ENCODE assay signal across 9 cellular contexts in genomic region chr6:32785781-32786533, GRCh38. TPM values are rescaled to one million over a fixed set of nuclear protein-coding genes. Genes with fewer than 3 reads are reported as not detected.
DNase-seq lines count a peak whose midpoint lies in the region; ATAC-seq and TF ChIP-seq lines count a peak whose summit lies in the region.
"Had no signal": no experiment of that assay in that cellular context is flagged by ENCODE, and none has a peak within 500 bp of the region (broad histone marks: within the 10 kb centered on the region; RNA-seq: fewer than 3 reads in every experiment).

No MANE protein-coding gene starts in this region.

- H2BK120ac ChIP-seq in IMR-90 (ENCODE audit: low read depth, low read length): no peak overlapping the region

- no peak overlapping the region for H3K9ac ChIP-seq in IMR-90 (ENCODE audit: low read depth, low read length)

- no CpG with 5 or more reads among the region's 5 CpGs for WGBS in IMR-90 (ENCODE audit: extremely low coverage in 2 of 2, insufficient read length in 1 of 2), 2 experiments
- WGBS in testis, 2 donors: 55 to 63% methylated on average over 5 of the region's 5 CpGs

- no peak overlapping the region for H3K14ac ChIP-seq in IMR-90 (replicated peaks; ENCODE audit: low read depth, low read length)

- TF ChIP-seq RAD21 in IMR-90 (IDR thresholded peaks at IDR 0.05; ENCODE audit: low read length): peak; percentile 44

- no peak overlapping the region for H4K8ac ChIP-seq in IMR-90 (ENCODE audit: low read depth in 2 of 2, low read length in 2 of 2)

- TF ChIP-seq POLR2A in IMR-90 (IDR thresholded peaks at IDR 0.05; ENCODE audit: low read depth, low read length): no peak
- TF ChIP-seq POLR2A in testis (IDR thresholded peaks at IDR 0.05): no peak

- H3K4me3 ChIP-seq in IMR-90 (ENCODE audit: insufficient read depth, low read depth, low read length) (no peak overlapping the region), Panc1 (ENCODE audit: low read depth in 2 of 2, low read length in 2 of 2) (no peak overlapping the region), testis (no peak overlapping the region)

- H3K23ac ChIP-seq in IMR-90 (ENCODE audit: low read depth, low read length): no peak overlapping the region

- no peaks in the 10 kb centered on the region for H3K79me1 ChIP-seq in IMR-90 (ENCODE audit: low read depth in 1 of 2, low read length in 2 of 2)

- intact Hi-C loops in IMR-90 (cut with micrococcal nuclease): loop anchor here (2.0 to 5.0 kb wide), 3 partner anchors 84 to 539 kb away; no protein-coding TSS in a partner anchor
- intact Hi-C loops in Panc1 (cut with micrococcal nuclease; ENCODE audit: unreplicated experiment): loop anchor here (10.0 kb wide), 2 partner anchors 81 to 541 kb away; no protein-coding TSS in a partner anchor
- intact Hi-C loops in testis (cut with DNase I; ENCODE audit: low total_unique reads): no loop called here

- TF ChIP-seq CTCF in IMR-90 (conservative IDR thresholded peaks at IDR 0.05; ENCODE audit: low read depth, low read length) (peak; percentile 53), Panc1 (IDR thresholded peaks at IDR 0.05) (peak; percentile 74), testis (IDR thresholded peaks at IDR 0.05) (peak in 2 of 3 experiments; percentile 48 to 64)

- H4K5ac ChIP-seq in IMR-90 (ENCODE audit: low read depth, low read length): no peak overlapping the region

- POLR2A ChIA-PET in IMR-90 (lab: Charles Lee; ENCODE audit: unreplicated experiment): no interaction called here
- POLR2A ChIA-PET in Panc1 (lab: Charles Lee): interaction anchor here (0.7 kb wide), 1 partner anchor 84 kb away, joined by 4 read pairs; no protein-coding TSS in a partner anchor

- in situ Hi-C loops in IMR-90 (cut with MboI; ENCODE audit: low sequenced_read_pairs) (no loop called here), Panc1 (cut with HindIII; ENCODE audit: low pct_unique_long_range_greater_than_20kb, low sequenced_read_pairs) (no loop called here)

- peak; percentile 81 for ATAC-seq in IMR-90 (ENCODE audit: low read depth)
- ATAC-seq in Panc1: peak; percentile 95
- no peak for ATAC-seq in HG03280 (IDR thresholded peaks at IDR 0.05; ENCODE audit: unreplicated experiment)

- H3K27ac ChIP-seq in IMR-90 (ENCODE audit: insufficient read depth, low read length) (no peak overlapping the region), Panc1 (ENCODE audit: low read length) (no peak overlapping the region), testis (no peak overlapping the region)

- peak; percentile 28 to 46 for DNase-seq in SHP77 (lab: John Stamatoyannopoulos, UW)
- no peak for DNase-seq in SHP77 treated with DMSO at 0.1 percent for 48 hours (lab: John Stamatoyannopoulos, UW)
- peak; percentile 49 for DNase-seq in IMR-90
- peak; percentile 24 for DNase-seq in Panc1 (ENCODE audit: low read depth, low spot score)
- peak; percentile 27 for DNase-seq in central memory CD4-positive, alpha-beta T cell
- peak; percentile 45 for DNase-seq in kidney glomerular epithelial cell (lab: John Stamatoyannopoulos, UW)
- DNase-seq in testis: peak; percentile 61

- H3K4me2 ChIP-seq in IMR-90 (ENCODE audit: low read depth, low read length): no peak overlapping the region

- H3K9me1 ChIP-seq in IMR-90 (ENCODE audit: insufficient read depth, low read length): no peaks in the 10 kb centered on the region

- no peak overlapping the region for H4K91ac ChIP-seq in IMR-90 (ENCODE audit: insufficient read depth, low read depth, low read length)

- H3K36me3 ChIP-seq in IMR-90 (ENCODE audit: control insufficient read depth, insufficient read depth, low read length) (no peaks in the 10 kb centered on the region), Panc1 (ENCODE audit: control insufficient read depth, insufficient read depth, low read length) (no peaks in the 10 kb centered on the region), testis (ENCODE audit: low read depth, missing control alignments) (no peaks in the 10 kb centered on the region)

- no peak overlapping the region for H3K56ac ChIP-seq in IMR-90 (ENCODE audit: extremely low read depth, insufficient read depth, low read length)

- dilution Hi-C loops in IMR-90 (cut with HindIII; ENCODE audit: low sequenced_read_pairs, unreplicated experiment): no loop called here

- no peak overlapping the region for H2AK5ac ChIP-seq in IMR-90 (ENCODE audit: low read depth, low read length)

- H2AK9ac ChIP-seq in IMR-90 (replicated peaks; ENCODE audit: low read depth, low read length, poor library complexity): no peak overlapping the region

- H3K18ac ChIP-seq in IMR-90 (ENCODE audit: low read depth, low read length): no peak overlapping the region

- no peak overlapping the region for H2BK15ac ChIP-seq in IMR-90 (ENCODE audit: low read depth, low read length)

- no peaks in the 10 kb centered on the region for H3K9me3 ChIP-seq in IMR-90 (ENCODE audit: control insufficient read depth, insufficient read depth, low read length)
- no peaks in the 10 kb centered on the region for H3K9me3 ChIP-seq in Panc1 (ENCODE audit: control insufficient read depth, insufficient read depth, low read depth, low read length)
- H3K9me3 ChIP-seq in testis: no peaks in the 10 kb centered on the region

- H2BK20ac ChIP-seq in IMR-90 (ENCODE audit: low read depth, low read length): no peak overlapping the region

- H3K27me3 ChIP-seq in IMR-90 (ENCODE audit: control insufficient read depth, insufficient read depth, low read length) (peaks cover 4% of the 10 kb centered on the region), Panc1 (ENCODE audit: control insufficient read depth, insufficient read depth, low read length) (peaks cover 13% of the 10 kb centered on the region), testis (no peaks in the 10 kb centered on the region)

- BruUV-seq in IMR-90 (replicated peaks; lab: Mats Ljungman, UMichigan) (no TSS peak), Panc1 (replicated peaks; lab: Mats Ljungman, UMichigan) (no TSS peak)

- H3K4ac ChIP-seq in IMR-90 (ENCODE audit: low read depth, low read length): no peak overlapping the region

- no peaks in the 10 kb centered on the region for H3K4me1 ChIP-seq in IMR-90 (ENCODE audit: control insufficient read depth, insufficient read depth, low read length)
- no peaks in the 10 kb centered on the region for H3K4me1 ChIP-seq in Panc1 (ENCODE audit: control insufficient read depth, insufficient read depth, low read length)
- H3K4me1 ChIP-seq in testis: no peaks in the 10 kb centered on the region

- H4K20me1 ChIP-seq in IMR-90 (ENCODE audit: insufficient read depth, low read length): no peaks in the 10 kb centered on the region

- no peak overlapping the region for H2AFZ ChIP-seq in IMR-90 (replicated peaks; ENCODE audit: low read length, poor library complexity)

- no peak overlapping the region for H2BK5ac ChIP-seq in IMR-90 (ENCODE audit: low read depth, low read length, poor library complexity, severe bottlenecking)

- CTCF ChIA-PET in IMR-90 (lab: Yijun Ruan, JAX): interaction anchor here (0.7 to 1.9 kb wide), 6 partner anchors 18 to 541 kb away, joined by 3 to 7 read pairs (median 3); no protein-coding TSS in a partner anchor
- CTCF ChIA-PET in Panc1 (lab: Charles Lee): interaction anchor here (0.6 to 1.2 kb wide), 9 partner anchors 9 to 600 kb away, joined by 3 to 8 read pairs (median 3); partner anchors contain the start of gene TAP2

TF ChIP-seq in IMR-90, 13 proteins besides CTCF, POLR2A, EP300 and RAD21:
- TF ChIP-seq MAFK (IDR thresholded peaks at IDR 0.05; ENCODE audit: low read depth, low read length) (peak; percentile 46; the same call in 1 of the 2 replicates), FOS (IDR thresholded peaks at IDR 0.05; ENCODE audit: low read depth, low read length) (no peak), CEBPB (IDR thresholded peaks at IDR 0.05; ENCODE audit: low read depth, low read length) (peak; percentile 48; the same call in 1 of the 2 replicates), RCOR1 (IDR thresholded peaks at IDR 0.05; ENCODE audit: insufficient replicate concordance, low read length) (no peak), NFE2L2 (IDR thresholded peaks at IDR 0.05; ENCODE audit: low read depth, low read length) (no peak)

RNA-seq across cellular contexts. Expression of gene HLA-DQB2, which starts 22.6 kb away (rescaled TPM):
- total RNA-seq in IMR-90 (2012; rRNA removed): not detected in 2 replicates
- polyA plus RNA-seq in IMR-90 (2012; rRNA removed): not detected in 2 replicates
- not detected in 2 replicates for polyA plus RNA-seq in IMR-90 (2012; cell fraction: cytosol; rRNA removed)
- not detected in 2 replicates for polyA plus RNA-seq in IMR-90 (2012; cell fraction: nucleus; rRNA removed; ENCODE audit: low replicate concordance)
- total RNA-seq in Panc1 (2021; ENCODE audit: unreplicated experiment): not detected
- not detected for polyA plus RNA-seq in Panc1 (2012; ENCODE audit: insufficient read length)
- under 1 TPM; 0.62 to 0.79 TPM for total RNA-seq in testis
- 6.2 TPM for polyA plus RNA-seq in testis (ENCODE audit: insufficient read depth, low read depth, low replicate concordance)
- polyA plus RNA-seq: adipose tissue had no signal

RNA-seq across cellular contexts. Expression of gene HLA-DOB, which starts 30.8 kb away (rescaled TPM):
- total RNA-seq in IMR-90 (2012; rRNA removed): 0.28 and 0.36 TPM in 2 replicates
- polyA plus RNA-seq in IMR-90 (2012; rRNA removed): 1.6 and 2.3 TPM in 2 replicates
- 0.20 and 0.48 TPM in 2 replicates for polyA plus RNA-seq in IMR-90 (2012; cell fraction: cytosol; rRNA removed)
- 8.4 and 25.1 TPM in 2 replicates for polyA plus RNA-seq in IMR-90 (2012; cell fraction: nucleus; rRNA removed; ENCODE audit: low replicate concordance)
- total RNA-seq in Panc1 (2021; ENCODE audit: unreplicated experiment): 0.39 TPM
- not detected for polyA plus RNA-seq in Panc1 (2012; ENCODE audit: insufficient read length)
- 1 to 10 TPM in 1 of 2 donors, under 1 TPM in 1; 0.31 to 1.3 TPM for total RNA-seq in testis
- polyA plus RNA-seq in testis (ENCODE audit: insufficient read depth, low read depth, low replicate concordance): 2.3 TPM

RNA-seq across cellular contexts. Expression of gene HLA-DQA2, which starts 44.8 kb away (rescaled TPM):
- total RNA-seq in IMR-90 (2012; rRNA removed) (not detected in 2 replicates), Panc1 (2021; ENCODE audit: unreplicated experiment) (not detected), testis (not detected)
- polyA plus RNA-seq in IMR-90 (2012; rRNA removed) (not detected in 2 replicates), testis (ENCODE audit: insufficient read depth, low read depth, low replicate concordance) (27.3 TPM)
- not detected in 2 replicates for polyA plus RNA-seq in IMR-90 (2012; cell fraction: cytosol; rRNA removed)
- not detected in 2 replicates for polyA plus RNA-seq in IMR-90 (2012; cell fraction: nucleus; rRNA removed; ENCODE audit: low replicate concordance)
- not detected for polyA plus RNA-seq in Panc1 (2012; ENCODE audit: insufficient read length)
- polyA plus RNA-seq: adipose tissue had no signal

RNA-seq across cellular contexts. Expression of gene TAP2, which starts 52.6 kb away (rescaled TPM):
- total RNA-seq in IMR-90 (2012; rRNA removed): 6.6 and 8.1 TPM in 2 replicates
- polyA plus RNA-seq in IMR-90 (2012; rRNA removed): 11.4 and 13.4 TPM in 2 replicates
- polyA plus RNA-seq in IMR-90 (2012; cell fraction: cytosol; rRNA removed): 4.5 and 4.7 TPM in 2 replicates
- polyA plus RNA-seq in IMR-90 (2012; cell fraction: nucleus; rRNA removed; ENCODE audit: low replicate concordance): 12.5 and 26.9 TPM in 2 replicates
- total RNA-seq in Panc1 (2021; ENCODE audit: unreplicated experiment): 93.6 TPM
- 112 TPM for polyA plus RNA-seq in Panc1 (2012; ENCODE audit: insufficient read length)
- 10 to 100 TPM in 1 of 2 donors, 1 to 10 TPM in 1; 6.3 to 10.2 TPM for total RNA-seq in testis
- 9.1 TPM for polyA plus RNA-seq in testis (ENCODE audit: insufficient read depth, low read depth, low replicate concordance)

RNA-seq across cellular contexts. Expression of gene PSMB8, which starts 57.9 kb away (rescaled TPM):
- total RNA-seq in IMR-90 (2012; rRNA removed) (26.1 and 33.3 TPM in 2 replicates), Panc1 (2021; ENCODE audit: unreplicated experiment) (43.8 TPM), testis (10 to 100 TPM in 1 of 2 donors, 1 to 10 TPM in 1; 4.6 to 11.2 TPM)
- polyA plus RNA-seq in IMR-90 (2012; rRNA removed) (31.6 and 31.8 TPM in 2 replicates), testis (ENCODE audit: insufficient read depth, low read depth, low replicate concordance) (35.7 TPM)
- 33.5 and 40.4 TPM in 2 replicates for polyA plus RNA-seq in IMR-90 (2012; cell fraction: cytosol; rRNA removed)
- 20.8 and 36.5 TPM in 2 replicates for polyA plus RNA-seq in IMR-90 (2012; cell fraction: nucleus; rRNA removed; ENCODE audit: low replicate concordance)
- polyA plus RNA-seq in Panc1 (2012; ENCODE audit: insufficient read length): 37.8 TPM
